8 cellular contexts compared by ENCODE assay signal in the genomic region with DNA sequence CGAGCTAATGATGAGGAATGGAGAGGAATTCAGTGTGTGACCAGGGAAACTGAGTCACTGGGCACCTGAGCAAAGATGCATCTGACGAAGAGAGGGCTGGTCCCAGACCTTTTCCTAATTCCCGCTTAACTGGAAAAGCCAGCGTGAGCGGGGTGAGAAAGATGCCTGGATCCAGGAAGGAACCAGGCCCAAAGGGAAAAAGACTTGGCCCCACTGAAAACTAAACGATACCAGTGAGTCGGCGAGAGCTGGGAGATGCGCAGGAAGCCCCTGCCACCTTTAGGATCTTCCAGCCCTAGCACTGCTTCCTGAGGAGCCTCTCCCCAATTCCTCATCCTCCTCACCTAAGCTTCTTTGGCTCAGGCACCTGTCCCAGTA. TPM values are rescaled to one million over a fixed set of nuclear protein-coding genes. Genes with fewer than 3 reads are reported as not detected.
DNase-seq lines count a peak whose midpoint lies in the region; ATAC-seq and TF ChIP-seq lines count a peak whose summit lies in the region.

No MANE protein-coding gene starts in this region.

- WGBS in spleen, 5 donors: 56 to 64% (median 61%) methylated on average over 9 of the region's 9 CpGs

- H3K4me1 Mint-ChIP-seq in activated naive CD8-positive, alpha-beta T cell (ENCODE audit: low read depth): peaks cover 41% of the 10 kb centered on the region

- no peak for TF ChIP-seq POLR2A in spleen (IDR thresholded peaks at IDR 0.05)

- no peaks in the 10 kb centered on the region for H3K9me3 Mint-ChIP-seq in activated naive CD8-positive, alpha-beta T cell (ENCODE audit: low read depth)

- H3K4me1 ChIP-seq in iPS-18a (ENCODE audit: control insufficient read depth, low read depth, low read length): peaks cover 4% of the 10 kb centered on the region
- H3K4me1 ChIP-seq in spleen: peaks cover 9 to 34% (median 20%) of the 10 kb centered on the region in 6 donors

- H3K27ac Mint-ChIP-seq in activated naive CD8-positive, alpha-beta T cell: peak overlapping the region; percentile 90

- peak overlapping the region; percentile 65 for H3K4me3 ChIP-seq in HL-60 (replicated peaks; ENCODE audit: insufficient read depth, low read length)
- peak overlapping the region; percentile 78 for H3K4me3 ChIP-seq in iPS-18a (ENCODE audit: low read length)
- H3K4me3 ChIP-seq in spleen: peak overlapping the region; percentile 59 to 88 (median 66)

- intact Hi-C loops in spleen (cut with DNase I; ENCODE audit: low total_unique reads): no loop called here

- H3K27ac ChIP-seq in HL-60 (replicated peaks) (peak overlapping the region; percentile 41), iPS-18a (ENCODE audit: low read length) (no peak overlapping the region), spleen (peak overlapping the region; percentile 44 to 89 (median 80))

- ATAC-seq in GM19452 (IDR thresholded peaks at IDR 0.05; ENCODE audit: unreplicated experiment) (no peak), HG02610 (IDR thresholded peaks at IDR 0.05; ENCODE audit: unreplicated experiment) (no peak)

- no peaks in the 10 kb centered on the region for H3K36me3 Mint-ChIP-seq in activated naive CD8-positive, alpha-beta T cell

- H3K36me3 ChIP-seq in iPS-18a (ENCODE audit: control insufficient read depth, low read depth, low read length): peaks cover 32% of the 10 kb centered on the region
- peaks cover 0 to 61% (median 13%) of the 10 kb centered on the region in 6 donors for H3K36me3 ChIP-seq in spleen

- no peak for TF ChIP-seq CTCF in HL-60 (IDR thresholded peaks at IDR 0.05; ENCODE audit: insufficient read depth, low read length)
- TF ChIP-seq CTCF in spleen (IDR thresholded peaks at IDR 0.05 in 8 of 11, conservative IDR thresholded peaks at IDR 0.05 in 3 of 11): no peak

- no peak overlapping the region for H3K9ac ChIP-seq in iPS-18a (ENCODE audit: low read length)

- no peak for DNase-seq in HL-60 (ENCODE audit: low read depth in 1 of 2, low spot score in 1 of 2)
- DNase-seq in spleen: no peak
- DNase-seq in NCI-H748 (lab: John Stamatoyannopoulos, UW; ENCODE audit: unreplicated experiment): no peak
- no peak for DNase-seq in SIG-M5 (lab: John Stamatoyannopoulos, UW)

- H3K9me3 ChIP-seq in iPS-18a (ENCODE audit: control insufficient read depth, low read depth, low read length) (no peaks in the 10 kb centered on the region), spleen (no peaks in the 10 kb centered on the region)

- H3K27me3 ChIP-seq in HL-60 (ENCODE audit: insufficient read depth, poor library complexity, severe bottlenecking) (no peaks in the 10 kb centered on the region), iPS-18a (ENCODE audit: control insufficient read depth, insufficient read depth, low read length) (no peaks in the 10 kb centered on the region), spleen (replicated peaks in 1 of 7) (no peaks in the 10 kb centered on the region)

- peak overlapping the region; percentile 94 for H3K4me3 Mint-ChIP-seq in activated naive CD8-positive, alpha-beta T cell

- no peaks in the 10 kb centered on the region for H3K27me3 Mint-ChIP-seq in activated naive CD8-positive, alpha-beta T cell

RNA-seq across cellular contexts. Expression of gene FCHSD1, which starts 0.5 kb away (rescaled TPM):
- 10 to 100 TPM; 34.9 to 67.3 (median 47.9) TPM for total RNA-seq in spleen
- polyA plus RNA-seq in spleen: 10 to 100 TPM; 20.4 to 37.6 (median 35.0) TPM

RNA-seq across cellular contexts. Expression of gene RELL2, which starts 14.9 kb away (rescaled TPM):
- total RNA-seq in spleen: 10 to 100 TPM in 3 of 7 donors, 1 to 10 TPM in 4; 8.7 to 12.8 (median 9.9) TPM
- polyA plus RNA-seq in spleen: 10 to 100 TPM; 13.7 to 26.2 (median 25.1) TPM

RNA-seq across cellular contexts. Expression of gene HDAC3, which starts 15.1 kb away (rescaled TPM):
- 10 to 100 TPM; 51.1 to 71.3 (median 60.7) TPM for total RNA-seq in spleen
- 100 to 1,000 TPM in 1 of 3 donors, 10 to 100 TPM in 2; 66.3 to 108 (median 89.3) TPM for polyA plus RNA-seq in spleen

RNA-seq across cellular contexts. Expression of gene ARAP3, which starts 30.3 kb away (rescaled TPM):
- total RNA-seq in spleen: 10 to 100 TPM; 11.9 to 31.2 (median 19.3) TPM
- 10 to 100 TPM in 2 of 3 donors, 1 to 10 TPM in 1; 4.0 to 14.6 (median 12.8) TPM for polyA plus RNA-seq in spleen

RNA-seq across cellular contexts. Expression of gene DIAPH1, which starts 32.9 kb away (rescaled TPM):
- total RNA-seq in spleen: 100 to 1,000 TPM in 3 of 7 donors, 10 to 100 TPM in 4; 72.5 to 123 (median 93.0) TPM
- 10 to 100 TPM; 35.4 to 46.5 (median 35.8) TPM for polyA plus RNA-seq in spleen
